8 cellular contexts compared by ENCODE assay signal in genomic region chrX:34638116-34638515, GRCh38. TPM values are rescaled to one million over a fixed set of nuclear protein-coding genes. Genes with fewer than 3 reads are reported as not detected.
A peak's percentile ranks its signal among the peaks of the same experiment; 100 is the strongest.
DNase-seq lines count a peak whose midpoint lies in the region; ATAC-seq, FAIRE-seq and TF ChIP-seq lines count a peak whose summit lies in the region.

No MANE protein-coding gene starts in this region.

- H3K4me1 ChIP-seq in H9 (ENCODE audit: insufficient read depth, low read length) = no peaks in the 10 kb centered on the region

- H3K27me3 Mint-ChIP-seq in H9 (ENCODE audit: low read depth) (no peaks in the 10 kb centered on the region), T-cell (peaks cover 0 to 4% of the 10 kb centered on the region in 2 donors)
- no peaks in the 10 kb centered on the region for H3K27me3 Mint-ChIP-seq in activated CD4-positive, alpha-beta T cell treated with anti-CD3 and anti-CD28 coated beads for 36 hours

- no peak for FAIRE-seq in urothelium cell line (lab: Jason Lieb, UNC)

- H3K23me2 ChIP-seq in H9 (ENCODE audit: insufficient read length, low read depth, low read length, poor library complexity, severe bottlenecking) = no peaks in the 10 kb centered on the region

- no peak overlapping the region for H4K5ac ChIP-seq in H9 (ENCODE audit: insufficient read length, low read depth, low read length)

- no peak overlapping the region for H3K4me2 ChIP-seq in H9 (ENCODE audit: insufficient read depth, insufficient read length, low read length)

- H3K4ac ChIP-seq in H9 (ENCODE audit: low read depth, low read length) = no peak overlapping the region

- WGBS in H9 (ENCODE audit: extremely low coverage, insufficient read length, low lambda C conversion rate) = no CpG with 5 or more reads among the region's 1 CpG

- intact Hi-C loops in activated CD4-positive, alpha-beta T cell treated with anti-CD3 and anti-CD28 coated beads for 36 hours (cut with DNase I, micrococcal nuclease) = no loop called here

- H3K36me3 Mint-ChIP-seq in H9 (ENCODE audit: insufficient read depth in 1 of 3, low read depth in 3 of 3) = peaks cover 2 to 15% (median 4%) of the 10 kb centered on the region in 3 experiments; a peak in 4 of 7 replicates
- no peaks in the 10 kb centered on the region for H3K36me3 Mint-ChIP-seq in activated CD4-positive, alpha-beta T cell treated with anti-CD3 and anti-CD28 coated beads for 36 hours (ENCODE audit: low read depth)
- no peaks in the 10 kb centered on the region for H3K36me3 Mint-ChIP-seq in T-cell

- H3K9me3 Mint-ChIP-seq in H9 (peaks cover 0 to 41% of the 10 kb centered on the region in 2 experiments; a peak in 3 of 5 replicates), T-cell (peaks cover 0 to 4% (median 2%) of the 10 kb centered on the region in 3 donors)
- no peaks in the 10 kb centered on the region for H3K9me3 Mint-ChIP-seq in activated CD4-positive, alpha-beta T cell treated with anti-CD3 and anti-CD28 coated beads for 36 hours (ENCODE audit: low read depth)

- no peak overlapping the region for H3K27ac Mint-ChIP-seq in H9
- no peak overlapping the region for H3K27ac Mint-ChIP-seq in activated CD4-positive, alpha-beta T cell treated with anti-CD3 and anti-CD28 coated beads for 36 hours
- no peak overlapping the region for H3K27ac Mint-ChIP-seq in T-cell

- H3K79me2 ChIP-seq in H9 (ENCODE audit: insufficient read depth, low read length) = peaks cover 5% of the 10 kb centered on the region; the same call in 1 of the 2 replicates

- H2BK120ac ChIP-seq in H9 (ENCODE audit: low read depth, low read length, poor library complexity, severe bottlenecking) = no peak overlapping the region

- no peak overlapping the region for H3K14ac ChIP-seq in H9 (ENCODE audit: insufficient read depth, low read length)

- H3K79me1 ChIP-seq in H9 (ENCODE audit: insufficient read depth, low read depth, low read length, poor library complexity, severe bottlenecking) = no peaks in the 10 kb centered on the region

- no peak overlapping the region for H3K9ac ChIP-seq in H9 (ENCODE audit: extremely low read depth, insufficient read length, low read length)

- no peak for ATAC-seq in activated CD4-positive, alpha-beta T cell treated with anti-CD3 and anti-CD28 coated beads for 36 hours
- no peak for ATAC-seq in activated CD4-positive, CD25-positive, alpha-beta regulatory T cell treated with anti-CD3 and anti-CD28 coated beads, Interleukin-2, amount 50 U/mL, for 24 hours
- no peak for ATAC-seq in T-cell (replicated peaks in 1 of 4)

- H3K36me3 ChIP-seq in kidney epithelial cell (ENCODE audit: control insufficient read depth, insufficient read depth, low read length) = no peaks in the 10 kb centered on the region

- H3K27me3 ChIP-seq in H9 (ENCODE audit: insufficient read depth, low read length) (no peaks in the 10 kb centered on the region), kidney epithelial cell (ENCODE audit: control insufficient read depth, insufficient read depth, low read length) (no peaks in the 10 kb centered on the region)

- H2AK5ac ChIP-seq in H9 (ENCODE audit: insufficient read length, low read length) = no peak overlapping the region

- no peak overlapping the region for H3K4me3 ChIP-seq in AG04449 (ENCODE audit: low read depth, low read length)
- H3K4me3 ChIP-seq in kidney epithelial cell (ENCODE audit: low read depth, low read length) = no peak overlapping the region

- H2AFZ ChIP-seq in H9 (ENCODE audit: low read length) = no peak overlapping the region

- no peak overlapping the region for H3K23ac ChIP-seq in H9 (ENCODE audit: insufficient read length, low read depth, low read length)

- no peak overlapping the region for H3T11ph ChIP-seq in H9 (ENCODE audit: low read length)

- no peaks in the 10 kb centered on the region for H3K9me3 ChIP-seq in H9 (ENCODE audit: control insufficient read depth, low read depth, low read length)

- POLR2A ChIA-PET in AG04449 (lab: Yijun Ruan, JAX) (no interaction called here), T-cell (lab: Charles Lee) (no interaction called here)
- POLR2A ChIA-PET in activated CD4-positive, alpha-beta T cell treated with anti-CD3 and anti-CD28 coated beads for 36 hours (lab: Charles Lee) = no interaction called here

- H4K8ac ChIP-seq in H9 (replicated peaks; ENCODE audit: insufficient read length, low read depth, low read length) = no peak overlapping the region

- H3K4me1 Mint-ChIP-seq in H9 (peaks cover 12 to 22% of the 10 kb centered on the region in 2 experiments), T-cell (no peaks in the 10 kb centered on the region)
- H3K4me1 Mint-ChIP-seq in activated CD4-positive, alpha-beta T cell treated with anti-CD3 and anti-CD28 coated beads for 36 hours = no peaks in the 10 kb centered on the region

- H3K27ac ChIP-seq in H9 (ENCODE audit: insufficient read length, low read depth, low read length) = no peak overlapping the region

- H2BK20ac ChIP-seq in H9 (ENCODE audit: low read depth, low read length, poor library complexity, severe bottlenecking) = no peak overlapping the region

- H2BK15ac ChIP-seq in H9 (ENCODE audit: low read depth, low read length) = no peak overlapping the region

- H2BK5ac ChIP-seq in H9 (ENCODE audit: insufficient read length, low read length) = no peak overlapping the region

- H3K56ac ChIP-seq in H9 (ENCODE audit: insufficient read length, low read depth, low read length) = no peak overlapping the region

- no peak overlapping the region for H4K91ac ChIP-seq in H9 (ENCODE audit: insufficient read length, low read depth, low read length)

- no peaks in the 10 kb centered on the region for H4K20me1 ChIP-seq in H9 (ENCODE audit: control insufficient read depth, insufficient read depth, insufficient read length)

- H3K4me3 Mint-ChIP-seq in H9 (no peak overlapping the region), T-cell (no peak overlapping the region)
- H3K4me3 Mint-ChIP-seq in activated CD4-positive, alpha-beta T cell treated with anti-CD3 and anti-CD28 coated beads for 36 hours = no peak overlapping the region

- DNase-seq in AG04449 (ENCODE audit: low read depth, low spot score) (no peak), H9 (no peak), SW480 (ENCODE audit: low spot score) (peak; percentile 30), kidney epithelial cell (ENCODE audit: low read depth) (no peak), urothelium cell line (ENCODE audit: low spot score) (no peak), T-cell (no peak)
- no peak for DNase-seq in activated CD4-positive, alpha-beta T cell treated with anti-CD3 and anti-CD28 coated beads for 36 hours

- no peak overlapping the region for H3K18ac ChIP-seq in H9 (ENCODE audit: insufficient read length, low read depth, low read length)

- TF ChIP-seq CTCF in AG04449 (IDR thresholded peaks at IDR 0.05; ENCODE audit: insufficient read depth, low read length, missing control alignments) (peak; percentile 12), H9 (conservative IDR thresholded peaks at IDR 0.05) (peak; percentile 74), kidney epithelial cell (IDR thresholded peaks at IDR 0.05; ENCODE audit: insufficient read depth, low read length, poor library complexity, severe bottlenecking) (peak; percentile 55)

- CTCF ChIA-PET in AG04449 (lab: Yijun Ruan, JAX) (interaction anchor here (1.1 to 2.9 kb wide), 13 partner anchors 9 to 289 kb away, joined by 3 to 11 read pairs (median 5); no protein-coding TSS in a partner anchor), T-cell (lab: Charles Lee) (no interaction called here)
- CTCF ChIA-PET in activated CD4-positive, alpha-beta T cell treated with anti-CD3 and anti-CD28 coated beads for 36 hours (lab: Charles Lee) = no interaction called here

- no peak overlapping the region for H2BK12ac ChIP-seq in H9 (ENCODE audit: insufficient read length, low read depth, low read length)

RNA-seq across cellular contexts. Expression of gene TMEM47, which starts 19.0 kb away (rescaled TPM):
- total RNA-seq in H9 (2021) = 26.0 and 26.4 TPM in 2 replicates
- 5.3 and 7.2 TPM in 2 replicates for total RNA-seq in kidney epithelial cell
- not detected for total RNA-seq in activated CD4-positive, alpha-beta T cell treated with anti-CD3 and anti-CD28 coated beads for 36 hours
- under 1 TPM in 3 of 5 donors, not detected in 2; 0.07 to 0.15 (median 0.13) TPM for total RNA-seq in T-cell

Comparison
In these comparisons a context has a peak if more than half of its experiments do, and no peak if none do; other contexts are left out.
1. CTCF ChIP-seq: peak in every context shown above with its lines; median percentile 74 in H9; 55 in kidney epithelial cell; 12 in AG04449.